ENCODE assay signal across 8 cellular contexts in the genomic region with DNA sequence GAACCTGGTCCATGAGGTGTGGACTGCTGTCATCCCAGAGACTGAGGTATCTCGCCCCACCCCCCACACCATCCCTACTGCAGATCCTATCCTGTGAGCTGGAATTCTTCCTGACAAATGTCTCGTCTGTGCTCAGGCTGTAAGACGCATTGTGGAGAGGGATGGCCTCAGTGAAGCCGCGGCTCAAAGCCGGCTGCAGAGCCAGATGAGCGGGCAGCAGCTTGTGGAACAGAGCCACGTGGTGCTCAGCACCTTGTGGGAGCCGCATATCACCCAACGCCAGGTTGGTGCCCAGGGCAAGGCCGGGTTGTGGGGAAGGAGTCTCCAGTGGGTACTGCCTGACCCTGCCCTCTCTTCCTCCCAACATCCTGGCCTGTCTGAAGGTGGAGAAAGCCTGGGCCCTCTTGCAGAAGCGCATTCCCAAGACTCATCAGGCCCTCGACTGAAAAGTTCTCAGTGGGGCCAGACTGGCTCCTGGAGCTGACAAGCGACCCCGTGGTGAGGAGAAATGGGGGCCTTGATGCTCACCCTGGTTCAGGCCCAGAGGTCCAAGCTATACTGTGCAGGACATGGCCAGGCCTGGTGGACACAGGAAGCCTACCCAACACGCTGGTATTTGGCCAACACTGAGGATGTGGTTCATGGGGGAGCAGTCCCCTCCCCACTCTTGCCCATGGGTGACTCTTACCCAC. TPM values are rescaled to one million over a fixed set of nuclear protein-coding genes. Genes with fewer than 3 reads are reported as not detected.
A peak's percentile ranks its signal among the peaks of the same experiment; 100 is the strongest.
DNase-seq lines count a peak whose midpoint lies in the region; ATAC-seq and TF ChIP-seq lines count a peak whose summit lies in the region.
"Had no signal": no experiment of that assay in that cellular context is flagged by ENCODE, and none has a peak within 500 bp of the region (broad histone marks: within the 10 kb centered on the region; RNA-seq: fewer than 3 reads in every experiment).

No MANE protein-coding gene starts in this region.

- H3K27me3 ChIP-seq in Panc1 (ENCODE audit: control insufficient read depth, insufficient read depth, low read length) (no peaks in the 10 kb centered on the region), spleen (replicated peaks in 1 of 7) (no peaks in the 10 kb centered on the region)
- H3K27me3 ChIP-seq: SJSA1 had no signal

- no peaks in the 10 kb centered on the region for H3K27me3 Mint-ChIP-seq in dendritic cell treated with granulocyte-macrophage colony-stimulating factor and Interleukin-4, amounts not matched to agents 40 ng/mL and 50 ng/mL, for 4 days

- POLR2A ChIA-PET in Panc1 (lab: Charles Lee), result interaction anchor here (0.7 kb wide), 1 partner anchor 12 kb away, joined by 3 read pairs; a partner anchor contains a TSS

- in situ Hi-C loops in Panc1 (cut with HindIII; ENCODE audit: low pct_unique_long_range_greater_than_20kb, low sequenced_read_pairs), result no loop called here

- DNase-seq in Panc1 (ENCODE audit: low read depth, low spot score) (no peak), spleen (no peak), OCI-M2 (lab: John Stamatoyannopoulos, UW; ENCODE audit: unreplicated experiment) (no peak), retina (no peak)
- DNase-seq: stimulated activated CD4-positive, alpha-beta T cell treated with anti-CD3 and anti-CD28 coated beads, Interleukin-4, amount 100 ng/mL, for 1 hour had no signal

- ATAC-seq in Panc1 (no peak), HG03342 (IDR thresholded peaks at IDR 0.05; ENCODE audit: unreplicated experiment) (no peak)

- intact Hi-C loops in Panc1 (cut with micrococcal nuclease; ENCODE audit: unreplicated experiment) (no loop called here), spleen (cut with DNase I; ENCODE audit: low total_unique reads) (no loop called here)
- intact Hi-C loops in dendritic cell treated with granulocyte-macrophage colony-stimulating factor and Interleukin-4, amounts not matched to agents 40 ng/mL and 50 ng/mL, for 4 days (cut with micrococcal nuclease), result no loop called here

- no peak overlapping the region for H3K4me3 ChIP-seq in Panc1 (ENCODE audit: low read depth in 2 of 2, low read length in 2 of 2)
- peak overlapping the region in 2 of 8 donors; percentile 92 to 98 for H3K4me3 ChIP-seq in spleen

- H3K4me1 ChIP-seq in Panc1 (ENCODE audit: control insufficient read depth, insufficient read depth, low read length) (peaks cover 28% of the 10 kb centered on the region), spleen (peaks cover 39 to 92% (median 68%) of the 10 kb centered on the region in 6 donors)

- peaks cover 90% of the 10 kb centered on the region for H3K36me3 Mint-ChIP-seq in dendritic cell treated with granulocyte-macrophage colony-stimulating factor and Interleukin-4, amounts not matched to agents 40 ng/mL and 50 ng/mL, for 4 days (ENCODE audit: low read depth)

- H3K4me3 Mint-ChIP-seq in dendritic cell treated with granulocyte-macrophage colony-stimulating factor and Interleukin-4, amounts not matched to agents 40 ng/mL and 50 ng/mL, for 4 days, result no peak overlapping the region

- peaks cover 7% of the 10 kb centered on the region for H3K36me3 ChIP-seq in Panc1 (ENCODE audit: control insufficient read depth, insufficient read depth, low read length)
- H3K36me3 ChIP-seq in spleen, result peaks cover 0 to 61% (median 45%) of the 10 kb centered on the region in 6 donors

- H3K9me3 Mint-ChIP-seq in dendritic cell treated with granulocyte-macrophage colony-stimulating factor and Interleukin-4, amounts not matched to agents 40 ng/mL and 50 ng/mL, for 4 days, result no peaks in the 10 kb centered on the region

- CTCF ChIA-PET in Panc1 (lab: Charles Lee), result interaction anchor here (0.7 kb wide), 1 partner anchor 17 kb away, joined by 3 read pairs; no protein-coding TSS in a partner anchor

- H3K9me3 ChIP-seq in Panc1 (ENCODE audit: control insufficient read depth, insufficient read depth, low read depth, low read length), result no peaks in the 10 kb centered on the region
- H3K9me3 ChIP-seq in spleen, result no peaks in the 10 kb centered on the region
- H3K9me3 ChIP-seq: SJSA1 had no signal

- H3K27ac ChIP-seq in Panc1 (ENCODE audit: low read length) (peak overlapping the region; percentile 81), spleen (peak overlapping the region in 6 of 8 donors; percentile 92 to 98 (median 96))

- no peak for TF ChIP-seq CTCF in Panc1 (IDR thresholded peaks at IDR 0.05)
- no peak for TF ChIP-seq CTCF in spleen (IDR thresholded peaks at IDR 0.05 in 8 of 11, conservative IDR thresholded peaks at IDR 0.05 in 3 of 11)

- TF ChIP-seq POLR2A in spleen (IDR thresholded peaks at IDR 0.05), result no peak

- peak overlapping the region; percentile 86 for H3K27ac Mint-ChIP-seq in dendritic cell treated with granulocyte-macrophage colony-stimulating factor and Interleukin-4, amounts not matched to agents 40 ng/mL and 50 ng/mL, for 4 days

- 88 to 93% (median 90%) methylated on average over 14 to 16 of the region's 16 CpGs for WGBS in spleen, 5 donors

- BruUV-seq in Panc1 (replicated peaks; lab: Mats Ljungman, UMichigan), result no TSS peak

- peaks cover 68% of the 10 kb centered on the region for H3K4me1 Mint-ChIP-seq in dendritic cell treated with granulocyte-macrophage colony-stimulating factor and Interleukin-4, amounts not matched to agents 40 ng/mL and 50 ng/mL, for 4 days (ENCODE audit: low read depth)

RNA-seq across cellular contexts. Expression of a gene that starts 1.2 kb away (rescaled TPM):
- total RNA-seq in Panc1 (2021; ENCODE audit: unreplicated experiment) (35.8 TPM), spleen (10 to 100 TPM; 43.0 to 64.4 (median 55.8) TPM)
- polyA plus RNA-seq in Panc1 (2012; ENCODE audit: insufficient read length), result 42.3 TPM
- polyA plus RNA-seq in spleen, result 10 to 100 TPM; 33.0 to 39.1 (median 33.2) TPM

RNA-seq across cellular contexts. Expression of a gene that starts 3.7 kb away (rescaled TPM):
- 76.7 TPM for total RNA-seq in Panc1 (2021; ENCODE audit: unreplicated experiment)
- 71.8 TPM for polyA plus RNA-seq in Panc1 (2012; ENCODE audit: insufficient read length)
- total RNA-seq in spleen, result 10 to 100 TPM; 32.5 to 68.6 (median 66.5) TPM
- 100 to 1,000 TPM in 1 of 3 donors, 10 to 100 TPM in 2; 50.0 to 104 (median 80.6) TPM for polyA plus RNA-seq in spleen

RNA-seq across cellular contexts. Expression of a gene that starts 11.9 kb away (rescaled TPM):
- total RNA-seq in Panc1 (2021; ENCODE audit: unreplicated experiment) (19.2 TPM), spleen (1 to 10 TPM; 1.9 to 5.6 (median 3.4) TPM)
- polyA plus RNA-seq in Panc1 (2012; ENCODE audit: insufficient read length), result 9.5 TPM
- 1 to 10 TPM; 3.6 to 4.3 (median 4.0) TPM for polyA plus RNA-seq in spleen

RNA-seq across cellular contexts. Expression of a gene that starts 12.9 kb away (rescaled TPM):
- total RNA-seq in Panc1 (2021; ENCODE audit: unreplicated experiment), result 5.4 TPM
- polyA plus RNA-seq in Panc1 (2012; ENCODE audit: insufficient read length), result 11.6 TPM
- 1 to 10 TPM in 2 of 7 donors, under 1 TPM in 5; 0.54 to 1.6 (median 0.79) TPM for total RNA-seq in spleen
- polyA plus RNA-seq in spleen, result 1 to 10 TPM; 2.9 to 5.5 (median 3.5) TPM

RNA-seq across cellular contexts. Expression of a gene that starts 29.6 kb away (rescaled TPM):
- total RNA-seq in Panc1 (2021; ENCODE audit: unreplicated experiment), result 33.5 TPM
- 26.0 TPM for polyA plus RNA-seq in Panc1 (2012; ENCODE audit: insufficient read length)
- 10 to 100 TPM; 32.5 to 61.0 (median 48.9) TPM for total RNA-seq in spleen
- 10 to 100 TPM; 27.3 to 55.2 (median 49.8) TPM for polyA plus RNA-seq in spleen
